17 cellular contexts compared by ENCODE assay signal in genomic region chr1:173447224-173447623, GRCh38. TPM values are rescaled to one million over a fixed set of nuclear protein-coding genes. Genes with fewer than 3 reads are reported as not detected.
DNase-seq lines count a peak whose midpoint lies in the region; ATAC-seq, FAIRE-seq and TF ChIP-seq lines count a peak whose summit lies in the region.
"Had no signal": no experiment of that assay in that cellular context is flagged by ENCODE, and none has a peak within 500 bp of the region (broad histone marks: within the 10 kb centered on the region; RNA-seq: fewer than 3 reads in every experiment).

No MANE protein-coding gene starts in this region.

- H2AFZ ChIP-seq in GM23338 (no peak overlapping the region), Karpas-422 (ENCODE audit: low read length) (no peak overlapping the region), PC-9 (no peak overlapping the region)

- no TSS peak for BruUV-seq in PC-9 (replicated peaks; lab: Mats Ljungman, UMichigan)

- H3K27me3 ChIP-seq in GM23338 (ENCODE audit: insufficient read depth): no peaks in the 10 kb centered on the region
- H3K27me3 ChIP-seq in Karpas-422 (ENCODE audit: low read length): no peaks in the 10 kb centered on the region
- no peaks in the 10 kb centered on the region for H3K27me3 ChIP-seq in PC-9 (ENCODE audit: insufficient read depth, low read depth)
- no peaks in the 10 kb centered on the region for H3K27me3 ChIP-seq in MG63
- H3K27me3 ChIP-seq: BLaER1 had no signal

- FAIRE-seq in D721Med (lab: Jason Lieb, UNC): peak; percentile 86

- H4K20me1 ChIP-seq in GM23338 (replicated peaks; ENCODE audit: insufficient read depth) (no peaks in the 10 kb centered on the region), Karpas-422 (ENCODE audit: insufficient read depth, low read depth, low read length) (0 out of 2 replicates have a peak, but pooled peaks cover 4% of the 10 kb centered on the region), PC-9 (ENCODE audit: insufficient read depth) (no peaks in the 10 kb centered on the region)
- H4K20me1 ChIP-seq: BLaER1 had no signal

- DNase-seq in D721Med (ENCODE audit: insufficient read length, low spot score) (no peak), GM23338 (ENCODE audit: low spot score) (no peak), Karpas-422 (peak; percentile 77), PC-9 (no peak), MG63 (no peak)
- no peak for DNase-seq in activated naive CD4-positive, alpha-beta T cell treated with anti-CD3 and anti-CD28 coated beads for 36 hours
- no peak for DNase-seq in NK-92 treated with Interleukin-12 subunit alpha and Interleukin-12 subunit beta, amount 100 ng/mL, for 24 hours (lab: John Stamatoyannopoulos, UW)
- DNase-seq: CD8-positive, alpha-beta T cell; DMS79; H9; NCI-H1092; NCI-H2227 treated with DMSO at 0.1 percent for 48 hours; NCI-H524; Right ventricle myocardium superior had no signal

- peak overlapping the region; percentile 91; the same call in 1 of the 2 replicates for H3K27ac ChIP-seq in GM23338 (ENCODE audit: low read depth)
- H3K27ac ChIP-seq in Karpas-422 (ENCODE audit: low read length): peak overlapping the region; percentile 47
- no peak overlapping the region for H3K27ac ChIP-seq in PC-9
- H3K27ac ChIP-seq: BLaER1, KMS-11 had no signal

- ATAC-seq in GM18511 (IDR thresholded peaks at IDR 0.05; ENCODE audit: unreplicated experiment) (peak; percentile 65), GM23338 (no peak)
- ATAC-seq: CD8-positive, alpha-beta T cell had no signal

- intact Hi-C loops in PC-9 (cut with micrococcal nuclease; ENCODE audit: unreplicated experiment): no loop called here
- intact Hi-C loops in activated naive CD4-positive, alpha-beta T cell treated with anti-CD3 and anti-CD28 coated beads for 36 hours (cut with micrococcal nuclease): no loop called here

- H3K4me3 Mint-ChIP-seq in GM23338: no peak overlapping the region
- H3K4me3 Mint-ChIP-seq in activated naive CD4-positive, alpha-beta T cell treated with anti-CD3 and anti-CD28 coated beads for 36 hours: no peak overlapping the region
- H3K4me3 Mint-ChIP-seq: CD8-positive, alpha-beta T cell; H9 had no signal

- H3K4me1 Mint-ChIP-seq in GM23338: peaks cover 28% of the 10 kb centered on the region
- peaks cover 23% of the 10 kb centered on the region for H3K4me1 Mint-ChIP-seq in activated naive CD4-positive, alpha-beta T cell treated with anti-CD3 and anti-CD28 coated beads for 36 hours (ENCODE audit: low read depth)

- H3K36me3 Mint-ChIP-seq in GM23338 (ENCODE audit: low read depth): peaks cover 53% of the 10 kb centered on the region
- peaks cover 31% of the 10 kb centered on the region for H3K36me3 Mint-ChIP-seq in activated naive CD4-positive, alpha-beta T cell treated with anti-CD3 and anti-CD28 coated beads for 36 hours (ENCODE audit: low read depth)

- H3K9me2 ChIP-seq in GM23338 (ENCODE audit: insufficient read depth) (no peaks in the 10 kb centered on the region), Karpas-422 (replicated peaks; ENCODE audit: insufficient read depth, low read length) (no peaks in the 10 kb centered on the region), PC-9 (ENCODE audit: insufficient read depth) (no peaks in the 10 kb centered on the region)

- H3K4me1 ChIP-seq in GM23338 (ENCODE audit: insufficient read depth): peaks cover 47% of the 10 kb centered on the region
- H3K4me1 ChIP-seq in Karpas-422 (ENCODE audit: low read length): peaks cover 50% of the 10 kb centered on the region
- peaks cover 9% of the 10 kb centered on the region for H3K4me1 ChIP-seq in PC-9 (replicated peaks; ENCODE audit: insufficient read depth)
- H3K4me1 ChIP-seq: BLaER1 had no signal

- H3K4me3 ChIP-seq in GM23338 (no peak overlapping the region), Karpas-422 (ENCODE audit: low read length) (peak overlapping the region; percentile 31), PC-9 (no peak overlapping the region), MG63 (no peak overlapping the region)
- H3K4me3 ChIP-seq: BLaER1 had no signal

- CTCF ChIA-PET in PC-9 (lab: Charles Lee): no interaction called here
- CTCF ChIA-PET in activated naive CD4-positive, alpha-beta T cell treated with anti-CD3 and anti-CD28 coated beads for 36 hours (lab: Charles Lee): no interaction called here

- H3K4me2 ChIP-seq in GM23338: no peak overlapping the region
- H3K4me2 ChIP-seq in Karpas-422 (ENCODE audit: low read depth, low read length, poor library complexity, severe bottlenecking): peak overlapping the region; percentile 64
- H3K4me2 ChIP-seq in PC-9: no peak overlapping the region
- H3K4me2 ChIP-seq: BLaER1, KMS-11 had no signal

- POLR2A ChIA-PET in PC-9 (lab: Charles Lee; ENCODE audit: unreplicated experiment): no interaction called here

- H3F3A ChIP-seq in GM23338 (replicated peaks; ENCODE audit: low read depth) (0 out of 2 replicates have a peak, but pooled peaks cover 6% of the 10 kb centered on the region), PC-9 (ENCODE audit: insufficient read depth, low read depth) (peaks cover 7% of the 10 kb centered on the region)

- H3K9me3 ChIP-seq in Karpas-422 (ENCODE audit: low read length) (no peaks in the 10 kb centered on the region; the same call in 1 of the 2 replicates), PC-9 (ENCODE audit: insufficient read depth, low read depth) (0 out of 2 replicates have a peak, but pooled peaks cover 5% of the 10 kb centered on the region), MG63 (no peaks in the 10 kb centered on the region; the same call in 1 of the 2 replicates)

- TF ChIP-seq CTCF in D721Med (IDR thresholded peaks at IDR 0.05; ENCODE audit: insufficient read depth, missing control alignments) (no peak), GM23338 (conservative IDR thresholded peaks at IDR 0.05; ENCODE audit: low read depth in 2 of 2) (no peak), PC-9 (conservative IDR thresholded peaks at IDR 0.05) (no peak)

- H3K79me2 ChIP-seq in GM23338 (replicated peaks; ENCODE audit: insufficient read depth) (peaks cover 49% of the 10 kb centered on the region), Karpas-422 (ENCODE audit: low read length) (peaks cover 10% of the 10 kb centered on the region; the same call in 1 of the 2 replicates), PC-9 (ENCODE audit: low read depth) (no peaks in the 10 kb centered on the region)

- H3K27ac Mint-ChIP-seq in GM23338: no peak overlapping the region
- no peak overlapping the region for H3K27ac Mint-ChIP-seq in activated naive CD4-positive, alpha-beta T cell treated with anti-CD3 and anti-CD28 coated beads for 36 hours
- H3K27ac Mint-ChIP-seq: CD8-positive, alpha-beta T cell had no signal

- H3K27me3 Mint-ChIP-seq in GM23338 (ENCODE audit: insufficient read depth, low read depth, poor library complexity): peaks cover 3% of the 10 kb centered on the region
- H3K27me3 Mint-ChIP-seq in activated naive CD4-positive, alpha-beta T cell treated with anti-CD3 and anti-CD28 coated beads for 36 hours (ENCODE audit: low read depth): no peaks in the 10 kb centered on the region

- H3K9ac ChIP-seq in Karpas-422 (ENCODE audit: low read length): no peak overlapping the region
- H3K9ac ChIP-seq: BLaER1, KMS-11 had no signal

- H3K9me3 Mint-ChIP-seq in GM23338: peaks cover 33% of the 10 kb centered on the region
- peaks cover 14% of the 10 kb centered on the region for H3K9me3 Mint-ChIP-seq in activated naive CD4-positive, alpha-beta T cell treated with anti-CD3 and anti-CD28 coated beads for 36 hours

- H3K36me3 ChIP-seq in GM23338 (ENCODE audit: insufficient read depth) (peaks cover 15% of the 10 kb centered on the region), Karpas-422 (ENCODE audit: insufficient read depth, low read length) (peaks cover 5% of the 10 kb centered on the region; the same call in 1 of the 2 replicates), PC-9 (ENCODE audit: low read depth) (no peaks in the 10 kb centered on the region), MG63 (no peaks in the 10 kb centered on the region)

TF ChIP-seq in GM23338, 12 proteins besides CTCF, POLR2A, EP300 and RAD21 (continues in another document):
- TF ChIP-seq EZH2 (IDR thresholded peaks at IDR 0.05; ENCODE audit: low read depth, unreplicated experiment): no peak
- no peak for TF ChIP-seq POLR2AphosphoS5 (IDR thresholded peaks at IDR 0.05; ENCODE audit: low read depth)

RNA-seq across cellular contexts. Expression of gene PRDX6, which starts 29.9 kb away (rescaled TPM):
- total RNA-seq in GM23338 (2014; rRNA removed; shearing (Covaris generic)): 448 and 516 TPM in 2 replicates
- polyA plus RNA-seq in GM23338 (2016; fragmentation: Nextera tagmentation; extraction: Ambion mirVana): 726 and 746 TPM in 2 replicates
- total RNA-seq in Karpas-422 (2014; rRNA removed; shearing (Covaris generic); ENCODE audit: low replicate concordance): 107 and 232 TPM in 2 replicates
- total RNA-seq in PC-9 (2021): 376 and 421 TPM in 2 replicates
- 170 and 232 TPM in 2 replicates for total RNA-seq in MG63 (2014; rRNA removed; shearing (Covaris generic); ENCODE audit: low replicate concordance)
- 100 to 1,000 TPM; 147 to 150 TPM for total RNA-seq in activated naive CD4-positive, alpha-beta T cell treated with anti-CD3 and anti-CD28 coated beads for 36 hours
